In the genomic region with DNA sequence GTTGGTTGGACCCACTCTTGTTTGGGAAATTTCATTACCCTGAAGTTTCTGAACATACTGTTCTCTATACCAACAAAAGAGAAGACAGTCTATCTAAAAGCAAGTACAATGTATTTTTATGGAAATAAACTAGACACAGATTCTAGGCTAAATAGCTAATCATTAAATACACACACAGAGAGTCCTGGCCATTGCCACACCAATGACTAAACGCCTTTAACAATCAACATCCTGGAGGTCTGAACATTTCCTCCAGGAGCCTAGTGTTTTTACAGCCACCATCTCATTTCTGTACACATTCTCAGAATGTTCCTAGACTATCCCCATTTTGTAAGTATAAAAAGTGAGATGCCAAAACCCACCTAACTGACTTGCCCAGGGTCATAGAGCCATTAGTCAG, we compare ENCODE assay signal across 22 cellular contexts.
"Had no signal": no experiment of that assay in that cellular context is flagged by ENCODE, and none has a peak within 500 bp of the region (broad histone marks: within the 10 kb centered on the region; RNA-seq: fewer than 3 reads in every experiment).

No MANE protein-coding gene starts in this region.

- H3K27me3 ChIP-seq: heart right ventricle, neutrophil, right atrium auricular region, sigmoid colon had no signal

- DNase-seq: effector memory CD4-positive, alpha-beta T cell; erythroblast; heart right ventricle; islet precursor cell; left cardiac atrium; left ventricle myocardium inferior; lower lobe of right lung; mesenchymal stem cell; midbrain; naive B cell; nephron progenitor cell; posterior cingulate gyrus; sigmoid colon; stimulated activated CD4-positive, alpha-beta T cell treated with anti-CD3 and anti-CD28 coated beads, Interleukin-12 subunit alpha, Interleukin-12 subunit beta, amount 100 ng/mL, for 4 hours; stimulated activated CD4-positive, alpha-beta T cell treated with anti-CD3 and anti-CD28 coated beads, Interleukin-2, amount 100 ng/mL, for 48 hours; stimulated activated naive CD4-positive, alpha-beta T cell treated with Interleukin-2 at 50 U/mL for 16 hours had no signal

- H3K4me1 ChIP-seq: heart right ventricle, left ventricle myocardium inferior, lower lobe of right lung, right atrium auricular region, sigmoid colon had no signal

- H3K9me3 ChIP-seq: heart right ventricle, left ventricle myocardium inferior, lower lobe of right lung, neutrophil, right atrium auricular region, sigmoid colon had no signal

- H3K36me3 ChIP-seq: heart right ventricle, left ventricle myocardium inferior, lower lobe of right lung, neutrophil, right atrium auricular region, sigmoid colon had no signal

- FAIRE-seq: endometrium, frontal cortex, urothelium cell line had no signal

- H3K27ac ChIP-seq: heart right ventricle, left ventricle myocardium inferior, lower lobe of right lung, neutrophil, right atrium auricular region, sigmoid colon had no signal

- H3K4me3 ChIP-seq: heart right ventricle, left ventricle myocardium inferior, lower lobe of right lung, right atrium auricular region, sigmoid colon, skin epidermis had no signal

- ATAC-seq: heart right ventricle, left cardiac atrium, lower lobe of right lung had no signal
